Comparison of ENCODE assay signal across 17 cellular contexts in the genomic region with DNA sequence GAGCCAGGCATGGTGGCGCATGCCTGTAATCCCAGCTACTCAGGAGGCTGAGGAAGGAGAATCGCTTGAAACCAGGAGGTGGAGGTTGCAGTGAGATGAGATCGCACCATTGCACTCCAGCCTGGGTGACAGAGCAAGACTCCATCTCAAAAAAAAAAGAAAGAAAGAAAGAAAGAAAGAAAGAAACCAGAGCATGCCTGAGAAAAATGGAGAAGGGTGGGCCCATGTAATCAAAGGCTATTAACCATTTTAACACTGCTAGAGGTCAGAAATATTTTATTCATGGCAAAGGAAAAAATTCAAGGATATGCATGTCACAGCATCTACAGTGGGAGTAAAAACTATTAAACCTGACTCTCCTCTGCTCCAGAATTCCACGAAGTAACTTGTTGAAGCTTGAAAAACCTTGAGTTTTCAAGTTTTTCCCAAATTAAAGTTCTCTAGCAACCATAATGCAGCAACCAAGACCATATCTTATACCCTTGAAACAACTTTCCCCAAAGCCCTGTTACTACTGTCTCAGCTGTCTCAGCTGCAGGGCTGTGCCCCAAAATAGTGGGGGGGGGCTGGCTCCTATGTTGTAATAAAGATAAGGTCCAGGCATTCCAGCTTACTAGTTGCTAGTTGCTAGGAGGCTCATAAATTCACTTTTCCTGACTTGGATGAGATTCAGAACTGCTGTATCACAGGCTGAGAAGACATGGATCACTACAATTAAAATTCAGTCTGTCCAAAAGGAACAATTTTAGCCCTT.
"Had no signal": no experiment of that assay in that cellular context is flagged by ENCODE, and none has a peak within 500 bp of the region (broad histone marks: within the 10 kb centered on the region; RNA-seq: fewer than 3 reads in every experiment).

No MANE protein-coding gene starts in this region.

- H3K4me3 ChIP-seq: left lung, psoas muscle, stomach, testis, upper lobe of left lung had no signal

- H3K36me3 ChIP-seq: brain microvascular endothelial cell, left lung, stomach, upper lobe of left lung had no signal

- ATAC-seq: activated CD4-positive, CD25-positive, alpha-beta regulatory T cell treated with anti-CD3 and anti-CD28 coated beads, Interleukin-2, amount 50 U/mL, for 24 hours; left lung; psoas muscle; T-cell had no signal

- H3K9me3 ChIP-seq: left lung, psoas muscle, stomach, testis, upper lobe of left lung had no signal

- DNase-seq: activated CD4-positive, alpha-beta T cell treated with anti-CD3 and anti-CD28 coated beads, Interleukin-2, amount 50 U/mL, for 1 hour; activated CD8-positive, alpha-beta memory T cell treated with anti-CD3 and anti-CD28 coated beads for 24 hours; activated gamma-delta T cell treated with Interleukin-2 at 50 U/mL for 16 hours; amygdala; brain microvascular endothelial cell; head of caudate nucleus; left lung; psoas muscle; stimulated activated CD4-positive, alpha-beta T cell treated with anti-CD3 and anti-CD28 coated beads, Interleukin-12 subunit alpha, Interleukin-12 subunit beta, amount 100 ng/mL, for 4 hours; stimulated activated CD4-positive, alpha-beta T cell treated with anti-CD3 and anti-CD28 coated beads, Interleukin-2, amount 100 ng/mL, for 24 hours; stomach; T-cell; T-helper 9 cell; testis; upper lobe of left lung had no signal

- H3K27ac ChIP-seq: brain microvascular endothelial cell, epithelial cell of prostate, left lung, psoas muscle, stomach, upper lobe of left lung had no signal

- H3K27me3 ChIP-seq: brain microvascular endothelial cell, left lung, testis, upper lobe of left lung had no signal

- H3K4me1 ChIP-seq: left lung, psoas muscle, stomach, upper lobe of left lung had no signal
